8 cellular contexts compared by ENCODE assay signal in genomic region chr3:44339990-44340389, GRCh38. TPM values are rescaled to one million over a fixed set of nuclear protein-coding genes. Genes with fewer than 3 reads are reported as not detected.
DNase-seq lines count a peak whose midpoint lies in the region; ATAC-seq lines count a peak whose summit lies in the region.

No MANE protein-coding gene starts in this region.

- ATAC-seq in activated CD8-positive, alpha-beta memory T cell treated with anti-CD3 and anti-CD28 coated beads, Interleukin-2, amount 10 ng/mL, durations not matched to agents 7 days and 5 days, result no peak

- H3K27ac Mint-ChIP-seq in activated CD8-positive, alpha-beta memory T cell treated with anti-CD3 and anti-CD28 coated beads, Interleukin-2, amount 10 ng/mL, durations not matched to agents 7 days and 5 days, result peak overlapping the region; percentile 69
- H3K27ac Mint-ChIP-seq in activated T-helper 1 cell treated with anti-CD3 and anti-CD28 coated beads, Interleukin-12 subunit alpha, Interleukin-12 subunit beta, Interleukin-2, Interleukin-4 antibody, amounts not matched to agents 30 ng/mL and 10 ng/mL and 1 ng/mL, durations not matched to agents 14 hours and 24 hours and 36 hours, result peak overlapping the region; percentile 74
- H3K27ac Mint-ChIP-seq in immature natural killer cell, result peak overlapping the region; percentile 95 to 99 (median 97)

- no peaks in the 10 kb centered on the region for H3K27me3 Mint-ChIP-seq in activated CD8-positive, alpha-beta memory T cell treated with anti-CD3 and anti-CD28 coated beads, Interleukin-2, amount 10 ng/mL, durations not matched to agents 7 days and 5 days
- no peaks in the 10 kb centered on the region for H3K27me3 Mint-ChIP-seq in activated T-helper 1 cell treated with anti-CD3 and anti-CD28 coated beads, Interleukin-12 subunit alpha, Interleukin-12 subunit beta, Interleukin-2, Interleukin-4 antibody, amounts not matched to agents 30 ng/mL and 10 ng/mL and 1 ng/mL, durations not matched to agents 14 hours and 24 hours and 36 hours (ENCODE audit: insufficient read depth)
- H3K27me3 Mint-ChIP-seq in immature natural killer cell (ENCODE audit: low read depth in 3 of 3), result peaks cover 11 to 21% (median 14%) of the 10 kb centered on the region in 3 donors

- intact Hi-C loops in activated T-helper 1 cell treated with anti-CD3 and anti-CD28 coated beads, Interleukin-12 subunit alpha, Interleukin-12 subunit beta, Interleukin-2, Interleukin-4 antibody, amounts not matched to agents 30 ng/mL and 10 ng/mL and 1 ng/mL, durations not matched to agents 14 hours and 24 hours and 36 hours (cut with micrococcal nuclease), result loop anchor here (2.0 to 10.0 kb wide), 4 partner anchors 285 to 1535 kb away; partner anchors contain the start of genes ACKR2, ANO10, HIGD1A and SNRK

- H3K9me3 Mint-ChIP-seq in activated CD8-positive, alpha-beta memory T cell treated with anti-CD3 and anti-CD28 coated beads, Interleukin-2, amount 10 ng/mL, durations not matched to agents 7 days and 5 days (ENCODE audit: low read depth), result no peaks in the 10 kb centered on the region
- no peaks in the 10 kb centered on the region for H3K9me3 Mint-ChIP-seq in activated T-helper 1 cell treated with anti-CD3 and anti-CD28 coated beads, Interleukin-12 subunit alpha, Interleukin-12 subunit beta, Interleukin-2, Interleukin-4 antibody, amounts not matched to agents 30 ng/mL and 10 ng/mL and 1 ng/mL, durations not matched to agents 14 hours and 24 hours and 36 hours
- no peaks in the 10 kb centered on the region for H3K9me3 Mint-ChIP-seq in immature natural killer cell

- CTCF ChIA-PET in activated CD8-positive, alpha-beta memory T cell treated with anti-CD3 and anti-CD28 coated beads, Interleukin-2, amount 10 ng/mL, durations not matched to agents 7 days and 5 days (lab: Charles Lee), result interaction anchor here (1.1 kb wide), 1 partner anchor 171 kb away, joined by 3 read pairs; no protein-coding TSS in a partner anchor

- peak overlapping the region; percentile 99 for H3K4me3 Mint-ChIP-seq in activated CD8-positive, alpha-beta memory T cell treated with anti-CD3 and anti-CD28 coated beads, Interleukin-2, amount 10 ng/mL, durations not matched to agents 7 days and 5 days
- peak overlapping the region; percentile 98 for H3K4me3 Mint-ChIP-seq in activated T-helper 1 cell treated with anti-CD3 and anti-CD28 coated beads, Interleukin-12 subunit alpha, Interleukin-12 subunit beta, Interleukin-2, Interleukin-4 antibody, amounts not matched to agents 30 ng/mL and 10 ng/mL and 1 ng/mL, durations not matched to agents 14 hours and 24 hours and 36 hours
- H3K4me3 Mint-ChIP-seq in immature natural killer cell, result peak overlapping the region; percentile 96 to 100 (median 99)

- no peak for DNase-seq in activated CD8-positive, alpha-beta memory T cell treated with anti-CD3 and anti-CD28 coated beads, Interleukin-2, amount 10 ng/mL, durations not matched to agents 7 days and 5 days
- DNase-seq in activated CD8-positive, alpha-beta memory T cell treated with anti-CD3 and anti-CD28 coated beads, Interleukin-2, amount 50 U/mL, for 4 hours, result no peak
- DNase-seq in activated T-helper 1 cell treated with anti-CD3 and anti-CD28 coated beads, Interleukin-12 subunit alpha, Interleukin-12 subunit beta, Interleukin-2, Interleukin-4 antibody, amounts not matched to agents 30 ng/mL and 10 ng/mL and 1 ng/mL, durations not matched to agents 14 hours and 24 hours and 36 hours (ENCODE audit: low spot score), result no peak
- DNase-seq in immature natural killer cell, result no peak
- peak; percentile 9 for DNase-seq in superior temporal gyrus (ENCODE audit: extremely low spot score)
- DNase-seq in NCI-H1694 (lab: John Stamatoyannopoulos, UW), result no peak
- no peak for DNase-seq in NCI-H1105 (lab: John Stamatoyannopoulos, UW)
- DNase-seq in nucleus accumbens (lab: John Stamatoyannopoulos, UW), result no peak

- H3K36me3 Mint-ChIP-seq in activated CD8-positive, alpha-beta memory T cell treated with anti-CD3 and anti-CD28 coated beads, Interleukin-2, amount 10 ng/mL, durations not matched to agents 7 days and 5 days, result peaks cover 11% of the 10 kb centered on the region
- peaks cover 2% of the 10 kb centered on the region for H3K36me3 Mint-ChIP-seq in activated T-helper 1 cell treated with anti-CD3 and anti-CD28 coated beads, Interleukin-12 subunit alpha, Interleukin-12 subunit beta, Interleukin-2, Interleukin-4 antibody, amounts not matched to agents 30 ng/mL and 10 ng/mL and 1 ng/mL, durations not matched to agents 14 hours and 24 hours and 36 hours (ENCODE audit: low read depth)
- H3K36me3 Mint-ChIP-seq in immature natural killer cell, result peaks cover 0 to 3% (median 0%) of the 10 kb centered on the region in 3 donors

- peaks cover 22% of the 10 kb centered on the region for H3K4me1 Mint-ChIP-seq in activated CD8-positive, alpha-beta memory T cell treated with anti-CD3 and anti-CD28 coated beads, Interleukin-2, amount 10 ng/mL, durations not matched to agents 7 days and 5 days
- peaks cover 17% of the 10 kb centered on the region for H3K4me1 Mint-ChIP-seq in activated T-helper 1 cell treated with anti-CD3 and anti-CD28 coated beads, Interleukin-12 subunit alpha, Interleukin-12 subunit beta, Interleukin-2, Interleukin-4 antibody, amounts not matched to agents 30 ng/mL and 10 ng/mL and 1 ng/mL, durations not matched to agents 14 hours and 24 hours and 36 hours (ENCODE audit: low read depth)
- peaks cover 25 to 42% of the 10 kb centered on the region in 2 donors for H3K4me1 Mint-ChIP-seq in immature natural killer cell

RNA-seq across cellular contexts. Expression of gene TCAIM, which starts 1.4 kb away (rescaled TPM):
- total RNA-seq in activated CD8-positive, alpha-beta memory T cell treated with anti-CD3 and anti-CD28 coated beads, Interleukin-2, amount 10 ng/mL, durations not matched to agents 7 days and 5 days, result 10 to 100 TPM; 13.7 to 16.2 TPM
- 13.6 and 14.4 TPM in 2 replicates for total RNA-seq in activated T-helper 1 cell treated with anti-CD3 and anti-CD28 coated beads, Interleukin-12 subunit alpha, Interleukin-12 subunit beta, Interleukin-2, Interleukin-4 antibody, amounts not matched to agents 30 ng/mL and 10 ng/mL and 1 ng/mL, durations not matched to agents 14 hours and 24 hours and 36 hours
- polyA plus RNA-seq in immature natural killer cell, result 10 to 100 TPM in 2 of 3 donors, 1 to 10 TPM in 1; 9.9 to 18.1 (median 16.3) TPM
